In the genomic region with DNA sequence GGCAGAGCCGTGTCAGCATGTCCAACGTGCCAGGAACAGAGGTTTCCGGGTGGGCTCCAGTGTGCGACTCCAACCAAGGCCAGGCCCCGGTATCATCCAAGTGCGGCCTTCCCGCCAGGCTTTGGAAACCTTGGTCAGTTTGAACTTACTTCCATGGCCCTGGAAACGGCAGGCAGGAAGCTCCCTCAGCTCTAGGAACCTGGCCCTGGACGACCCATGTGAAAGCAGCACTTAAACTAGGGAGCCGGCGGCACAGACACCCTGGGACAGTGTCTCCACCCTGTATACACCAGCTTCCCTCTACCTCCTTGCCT, we compare ENCODE assay signal across 15 cellular contexts.
A peak's percentile ranks its signal among the peaks of the same experiment; 100 is the strongest.
DNase-seq lines count a peak whose midpoint lies in the region; ATAC-seq and TF ChIP-seq lines count a peak whose summit lies in the region.
"Had no signal": no experiment of that assay in that cellular context is flagged by ENCODE, and none has a peak within 500 bp of the region (broad histone marks: within the 10 kb centered on the region; RNA-seq: fewer than 3 reads in every experiment).

No MANE protein-coding gene starts in this region.

- DNase-seq in activated naive CD4-positive, alpha-beta T cell treated with anti-CD3 and anti-CD28 coated beads for 36 hours: no peak
- no peak for DNase-seq in activated naive CD4-positive, alpha-beta T cell treated with Interleukin-2 at 50 U/mL for 16 hours
- DNase-seq in coronary artery (ENCODE audit: low spot score) (no peak), thyroid gland (no peak), NCI-H2171 treated with DMSO at 0.1 percent for 48 hours (lab: John Stamatoyannopoulos, UW) (no peak)
- no peak for DNase-seq in naive thymus-derived CD4-positive, alpha-beta T cell
- DNase-seq in natural killer cell treated with Interleukin-12 subunit alpha and Interleukin-12 subunit beta and Interleukin-15 and Interleukin-18, amount 100 ng/mL, for 72 hours (ENCODE audit: low spot score): no peak
- DNase-seq: amniotic stem cell; NCI-H2227 treated with DMSO at 0.1 percent for 48 hours; PC-9; stimulated activated CD4-positive, alpha-beta T cell treated with anti-CD3 and anti-CD28 coated beads, Interleukin-2, amount 100 ng/mL, for 24 hours; T-helper 9 cell had no signal

- TF ChIP-seq CTCF in coronary artery (IDR thresholded peaks at IDR 0.05): no peak
- no peak for TF ChIP-seq CTCF in thyroid gland (IDR thresholded peaks at IDR 0.05)

- peaks cover 66% of the 10 kb centered on the region for H3K36me3 Mint-ChIP-seq in activated naive CD4-positive, alpha-beta T cell treated with anti-CD3 and anti-CD28 coated beads for 36 hours (ENCODE audit: low read depth)
- peaks cover 3 to 59% (median 40%) of the 10 kb centered on the region in 5 donors for H3K36me3 Mint-ChIP-seq in naive thymus-derived CD4-positive, alpha-beta T cell
- H3K36me3 Mint-ChIP-seq in natural killer cell treated with Interleukin-12 subunit alpha and Interleukin-12 subunit beta and Interleukin-15 and Interleukin-18, amount 100 ng/mL, for 72 hours: peaks cover 4% of the 10 kb centered on the region

- H3K4me3 ChIP-seq in coronary artery (no peak overlapping the region), thyroid gland (replicated peaks in 1 of 3) (no peak overlapping the region)
- no peak overlapping the region for H3K4me3 ChIP-seq in naive thymus-derived CD4-positive, alpha-beta T cell (ENCODE audit: low read length)
- H3K4me3 ChIP-seq: A549, PC-9 had no signal

- WGBS in thyroid gland, 2 donors: 72 to 83% methylated on average over 6 to 11 of the region's 11 CpGs

- H3K27me3 Mint-ChIP-seq in activated naive CD4-positive, alpha-beta T cell treated with anti-CD3 and anti-CD28 coated beads for 36 hours (ENCODE audit: low read depth): no peaks in the 10 kb centered on the region
- H3K27me3 Mint-ChIP-seq in naive thymus-derived CD4-positive, alpha-beta T cell: no peaks in the 10 kb centered on the region
- no peaks in the 10 kb centered on the region for H3K27me3 Mint-ChIP-seq in natural killer cell treated with Interleukin-12 subunit alpha and Interleukin-12 subunit beta and Interleukin-15 and Interleukin-18, amount 100 ng/mL, for 72 hours

- H3K4me1 ChIP-seq in naive thymus-derived CD4-positive, alpha-beta T cell (ENCODE audit: control insufficient read depth in 2 of 2, insufficient read depth in 2 of 2, low read length in 2 of 2): peaks cover 3% of the 10 kb centered on the region in 2 donors
- H3K4me1 ChIP-seq in thyroid gland: peaks cover 45 to 52% of the 10 kb centered on the region in 2 donors

- no peak for TF ChIP-seq POLR2A in thyroid gland (IDR thresholded peaks at IDR 0.05)

- POLR2A ChIA-PET in naive thymus-derived CD4-positive, alpha-beta T cell (lab: Charles Lee): interaction anchor here (0.5 to 1.8 kb wide), 5 partner anchors 10 to 93 kb away, joined by 3 to 10 read pairs (median 4); no protein-coding TSS in a partner anchor

- no peaks in the 10 kb centered on the region for H3K9me3 ChIP-seq in naive thymus-derived CD4-positive, alpha-beta T cell (ENCODE audit: control insufficient read depth in 2 of 3, low read length in 3 of 3)
- H3K9me3 ChIP-seq in thyroid gland: no peaks in the 10 kb centered on the region
- H3K9me3 ChIP-seq: A549 had no signal

- H3K27ac ChIP-seq in coronary artery (peak overlapping the region; percentile 98 to 99), thyroid gland (peak overlapping the region; percentile 98 to 99 (median 98))
- no peak overlapping the region for H3K27ac ChIP-seq in naive thymus-derived CD4-positive, alpha-beta T cell (ENCODE audit: low read depth, low read length)
- H3K27ac ChIP-seq: PC-9 had no signal

- peak overlapping the region; percentile 65 for H3K27ac Mint-ChIP-seq in activated naive CD4-positive, alpha-beta T cell treated with anti-CD3 and anti-CD28 coated beads for 36 hours
- peak overlapping the region in 5 of 9 donors; percentile 36 to 82 (median 74) for H3K27ac Mint-ChIP-seq in naive thymus-derived CD4-positive, alpha-beta T cell
- H3K27ac Mint-ChIP-seq in natural killer cell treated with Interleukin-12 subunit alpha and Interleukin-12 subunit beta and Interleukin-15 and Interleukin-18, amount 100 ng/mL, for 72 hours: no peak overlapping the region

- H3K9me3 Mint-ChIP-seq in activated naive CD4-positive, alpha-beta T cell treated with anti-CD3 and anti-CD28 coated beads for 36 hours: no peaks in the 10 kb centered on the region
- H3K9me3 Mint-ChIP-seq in naive thymus-derived CD4-positive, alpha-beta T cell: no peaks in the 10 kb centered on the region
- H3K9me3 Mint-ChIP-seq in natural killer cell treated with Interleukin-12 subunit alpha and Interleukin-12 subunit beta and Interleukin-15 and Interleukin-18, amount 100 ng/mL, for 72 hours: no peaks in the 10 kb centered on the region
- H3K9me3 Mint-ChIP-seq: neural crest cell had no signal

- peaks cover 9% of the 10 kb centered on the region for H3K4me1 Mint-ChIP-seq in activated naive CD4-positive, alpha-beta T cell treated with anti-CD3 and anti-CD28 coated beads for 36 hours (ENCODE audit: low read depth)
- H3K4me1 Mint-ChIP-seq in naive thymus-derived CD4-positive, alpha-beta T cell: peaks cover 11 to 26% (median 17%) of the 10 kb centered on the region in 7 donors
- peaks cover 7 to 13% of the 10 kb centered on the region in 2 donors for H3K4me1 Mint-ChIP-seq in natural killer cell treated with Interleukin-12 subunit alpha and Interleukin-12 subunit beta and Interleukin-15 and Interleukin-18, amount 100 ng/mL, for 72 hours (ENCODE audit: low read depth in 2 of 2)

- CTCF ChIA-PET in activated naive CD4-positive, alpha-beta T cell treated with anti-CD3 and anti-CD28 coated beads for 36 hours (lab: Charles Lee): interaction anchor here (1.3 kb wide), 1 partner anchor 148 kb away, joined by 3 read pairs; no protein-coding TSS in a partner anchor
- CTCF ChIA-PET in naive thymus-derived CD4-positive, alpha-beta T cell (lab: Charles Lee): no interaction called here

- intact Hi-C loops in activated naive CD4-positive, alpha-beta T cell treated with anti-CD3 and anti-CD28 coated beads for 36 hours (cut with micrococcal nuclease): no loop called here
- intact Hi-C loops in naive thymus-derived CD4-positive, alpha-beta T cell (cut with micrococcal nuclease): no loop called here
- intact Hi-C loops in thyroid gland (cut with DNase I): no loop called here

- H3K4me3 Mint-ChIP-seq in activated naive CD4-positive, alpha-beta T cell treated with anti-CD3 and anti-CD28 coated beads for 36 hours: no peak overlapping the region
- no peak overlapping the region for H3K4me3 Mint-ChIP-seq in naive thymus-derived CD4-positive, alpha-beta T cell
- no peak overlapping the region for H3K4me3 Mint-ChIP-seq in natural killer cell treated with Interleukin-12 subunit alpha and Interleukin-12 subunit beta and Interleukin-15 and Interleukin-18, amount 100 ng/mL, for 72 hours
- H3K4me3 Mint-ChIP-seq: neural crest cell had no signal

- peaks cover 61 to 100% (median 74%) of the 10 kb centered on the region in 3 experiments for H3K36me3 ChIP-seq in naive thymus-derived CD4-positive, alpha-beta T cell (ENCODE audit: control insufficient read depth in 2 of 3, insufficient read depth in 3 of 3, low read length in 3 of 3)
- peaks cover 52 to 55% of the 10 kb centered on the region in 2 donors for H3K36me3 ChIP-seq in thyroid gland

- no peak for ATAC-seq in naive thymus-derived CD4-positive, alpha-beta T cell
- no peak for ATAC-seq in natural killer cell treated with Interleukin-12 subunit alpha and Interleukin-12 subunit beta and Interleukin-15 and Interleukin-18, amount 100 ng/mL, for 72 hours
- ATAC-seq in HG02759 (IDR thresholded peaks at IDR 0.05; ENCODE audit: unreplicated experiment): no peak
- ATAC-seq: A549 had no signal

- H3K27me3 ChIP-seq in naive thymus-derived CD4-positive, alpha-beta T cell (ENCODE audit: control insufficient read depth in 2 of 2, insufficient read depth in 2 of 2, low read length in 2 of 2): no peaks in the 10 kb centered on the region
- H3K27me3 ChIP-seq in thyroid gland: no peaks in the 10 kb centered on the region

Comparison
In these comparisons a context has a peak if more than half of its experiments do, and no peak if none do; other contexts are left out.
1. H3K27ac Mint-ChIP-seq: peak in activated naive CD4-positive, alpha-beta T cell treated with anti-CD3 and anti-CD28 coated beads for 36 hours (single experiment) and naive thymus-derived CD4-positive, alpha-beta T cell (5 of 9); none in natural killer cell treated with Interleukin-12 subunit alpha and Interleukin-12 subunit beta and Interleukin-15 and Interleukin-18, amount 100 ng/mL, for 72 hours (0 of 2).